Comparison of ENCODE assay signal across 1 cellular context in genomic region chr17:81034779-81035388, GRCh38.
TF ChIP-seq lines count a peak whose summit lies in the region.

TSS of gene BAIAP2 (plus strand) at chr17:81035151. CDS start at chr17:81035255, 104 bp downstream.

TF ChIP-seq in HepG2, 621 proteins besides CTCF, POLR2A, EP300 and RAD21 (continued from another document and continues in another):
- peak; percentile 76 for TF ChIP-seq KDM2A (CRISPR knock-in tag; IDR thresholded peaks at IDR 0.05; ENCODE audit: borderline replicate concordance, low read depth)
- no peak for TF ChIP-seq CSRNP1 (CRISPR knock-in tag; IDR thresholded peaks at IDR 0.05)
- TF ChIP-seq ZFAT (CRISPR knock-in tag; conservative IDR thresholded peaks at IDR 0.05): no peak
- 0 out of 4 replicates have a peak, but pooled peaks of 1 of the 2 experiments have one; percentile 21 for TF ChIP-seq ATF4 (CRISPR knock-in tag; IDR thresholded peaks at IDR 0.05)
- no peak for TF ChIP-seq ZFP36L1 (CRISPR knock-in tag; IDR thresholded peaks at IDR 0.05)
- TF ChIP-seq SPEN (CRISPR knock-in tag; IDR thresholded peaks at IDR 0.05; ENCODE audit: low read depth): peak; percentile 61; the same call in 1 of the 2 replicates
- no peak for TF ChIP-seq SUZ12 (IDR thresholded peaks at IDR 0.05; ENCODE audit: low read depth, low read length)
- no peak for TF ChIP-seq GLI4 (CRISPR knock-in tag; IDR thresholded peaks at IDR 0.05; ENCODE audit: borderline replicate concordance)
- no peak for TF ChIP-seq ZZZ3 (CRISPR knock-in tag; IDR thresholded peaks at IDR 0.05; ENCODE audit: borderline replicate concordance)
- TF ChIP-seq HMG20A (CRISPR knock-in tag; IDR thresholded peaks at IDR 0.05; ENCODE audit: borderline replicate concordance): no peak
- TF ChIP-seq SOX5 (CRISPR knock-in tag; IDR thresholded peaks at IDR 0.05; ENCODE audit: borderline replicate concordance): peak; percentile 31; the same call in 1 of the 2 replicates
- no peak for TF ChIP-seq SNRNP70 (IDR thresholded peaks at IDR 0.05; ENCODE audit: low read depth, low read length)
- TF ChIP-seq ATM (IDR thresholded peaks at IDR 0.05; ENCODE audit: borderline replicate concordance): no peak
- TF ChIP-seq ZNF839 (CRISPR knock-in tag; IDR thresholded peaks at IDR 0.05; ENCODE audit: borderline replicate concordance): peak; percentile 48; the same call in 1 of the 2 replicates
- peak; percentile 24; the same call in 1 of the 2 replicates for TF ChIP-seq PRDM10 (CRISPR knock-in tag; IDR thresholded peaks at IDR 0.05; ENCODE audit: low read depth)
- TF ChIP-seq MAX (IDR thresholded peaks at IDR 0.05): no peak; the same call in 1 of the 2 replicates
- TF ChIP-seq NR0B2 (CRISPR knock-in tag; IDR thresholded peaks at IDR 0.05): 0 out of 2 replicates have a peak, but pooled peaks have one; percentile 72
- TF ChIP-seq ZNF609 (CRISPR knock-in tag; IDR thresholded peaks at IDR 0.05; ENCODE audit: borderline replicate concordance): no peak
- TF ChIP-seq TGIF2 (CRISPR knock-in tag; IDR thresholded peaks at IDR 0.05): 0 out of 2 replicates have a peak, but pooled peaks have one; percentile 43
- no peak for TF ChIP-seq ZSCAN22 (CRISPR knock-in tag; IDR thresholded peaks at IDR 0.05)
- peak; percentile 79; the same call in 1 of the 2 replicates for TF ChIP-seq KLF11 (CRISPR knock-in tag; IDR thresholded peaks at IDR 0.05)
- no peak for TF ChIP-seq FOXK2 (IDR thresholded peaks at IDR 0.05)
- peak; percentile 92; the same call in 1 of the 2 replicates for TF ChIP-seq SP4 (CRISPR knock-in tag; IDR thresholded peaks at IDR 0.05)
- no peak for TF ChIP-seq THYN1 (CRISPR knock-in tag; IDR thresholded peaks at IDR 0.05; ENCODE audit: borderline replicate concordance, low read depth)
- no peak for TF ChIP-seq ZFP41 (CRISPR knock-in tag; IDR thresholded peaks at IDR 0.05; ENCODE audit: borderline replicate concordance)
- peak; percentile 75; the same call in 1 of the 2 replicates for TF ChIP-seq TSC22D2 (CRISPR knock-in tag; IDR thresholded peaks at IDR 0.05; ENCODE audit: borderline replicate concordance)
- no peak for TF ChIP-seq FUBP1 (CRISPR knock-in tag; IDR thresholded peaks at IDR 0.05; ENCODE audit: borderline replicate concordance)
- no peak for TF ChIP-seq TIGD3 (CRISPR knock-in tag; IDR thresholded peaks at IDR 0.05; ENCODE audit: borderline replicate concordance)
- peak; percentile 31; the same call in 1 of the 2 replicates for TF ChIP-seq ZNF292 (CRISPR knock-in tag; IDR thresholded peaks at IDR 0.05; ENCODE audit: borderline replicate concordance, low read depth)
- TF ChIP-seq FOXP1 (IDR thresholded peaks at IDR 0.05): no peak
- no peak for TF ChIP-seq FOXP1 (CRISPR knock-in tag; IDR thresholded peaks at IDR 0.05)
- TF ChIP-seq ETV5 (CRISPR knock-in tag; IDR thresholded peaks at IDR 0.05; ENCODE audit: borderline replicate concordance): 0 out of 2 replicates have a peak, but pooled peaks have one; percentile 19
- TF ChIP-seq HES4 (CRISPR knock-in tag; IDR thresholded peaks at IDR 0.05; ENCODE audit: borderline replicate concordance): peak; percentile 53
- TF ChIP-seq ZNF724P (CRISPR knock-in tag; IDR thresholded peaks at IDR 0.05; ENCODE audit: borderline replicate concordance): peak; percentile 55; the same call in 1 of the 2 replicates
- TF ChIP-seq ZNF749 (CRISPR knock-in tag; IDR thresholded peaks at IDR 0.05; ENCODE audit: borderline replicate concordance): no peak
- TF ChIP-seq ZNF121 (CRISPR knock-in tag; IDR thresholded peaks at IDR 0.05): peak; percentile 58; the same call in 1 of the 2 replicates
- TF ChIP-seq NFATC3 (CRISPR knock-in tag; IDR thresholded peaks at IDR 0.05): no peak
- TF ChIP-seq ZNF281 (CRISPR knock-in tag; IDR thresholded peaks at IDR 0.05; ENCODE audit: borderline replicate concordance): no peak; the same call in 1 of the 2 replicates
- no peak for TF ChIP-seq ZBTB37 (CRISPR knock-in tag; IDR thresholded peaks at IDR 0.05)
- peak; percentile 55 for TF ChIP-seq ZSCAN25 (CRISPR knock-in tag; IDR thresholded peaks at IDR 0.05)
- TF ChIP-seq U2AF2 (IDR thresholded peaks at IDR 0.05; ENCODE audit: low read depth, low read length): no peak
- TF ChIP-seq SRY (CRISPR knock-in tag; IDR thresholded peaks at IDR 0.05): peak; percentile 91
